Comparison of ENCODE assay signal across 14 cellular contexts in genomic region chr12:76123301-76124212, GRCh38. TPM values are rescaled to one million over a fixed set of nuclear protein-coding genes. Genes with fewer than 3 reads are reported as not detected.
DNase-seq lines count a peak whose midpoint lies in the region; ATAC-seq and TF ChIP-seq lines count a peak whose summit lies in the region.
"Had no signal": no experiment of that assay in that cellular context is flagged by ENCODE, and none has a peak within 500 bp of the region (broad histone marks: within the 10 kb centered on the region; RNA-seq: fewer than 3 reads in every experiment).

No MANE protein-coding gene starts in this region.

- H3K9me3 ChIP-seq in GM23248 (ENCODE audit: low read depth), result no peaks in the 10 kb centered on the region

- intact Hi-C loops in Right ventricle myocardium superior (cut with DNase I), result no loop called here
- intact Hi-C loops in lower leg skin (cut with DNase I; ENCODE audit: low total_unique reads), result no loop called here

- no peaks in the 10 kb centered on the region for H3K9me2 ChIP-seq in GM23248 (ENCODE audit: insufficient read depth)

- 15 to 20% methylated on average over 4 of the region's 4 CpGs for WGBS in GM23248 (ENCODE audit: low coverage in 1 of 2, low lambda C conversion rate in 2 of 2, missing lambda C conversion rate in 2 of 2), 2 experiments
- 36 to 45% methylated on average over 4 of the region's 4 CpGs for WGBS in lower leg skin, 2 donors

- TF ChIP-seq POLR2A in lower leg skin (IDR thresholded peaks at IDR 0.05), result no peak

- POLR2A ChIA-PET in RWPE1 (lab: Yijun Ruan, JAX; ENCODE audit: low non-redundant PET), result no interaction called here

- peak overlapping the region; percentile 39 for H2AFZ ChIP-seq in GM23248

- H3K4me2 ChIP-seq in GM23248 (ENCODE audit: unreplicated experiment), result peak overlapping the region; percentile 51

- TF ChIP-seq CTCF in RWPE1 (conservative IDR thresholded peaks at IDR 0.05; ENCODE audit: low read depth) (no peak), osteocyte (IDR thresholded peaks at IDR 0.05) (no peak), lower leg skin (IDR thresholded peaks at IDR 0.05) (no peak)

- no peaks in the 10 kb centered on the region for H3K27me3 Mint-ChIP-seq in osteocyte (ENCODE audit: unreplicated experiment)
- H3K27me3 Mint-ChIP-seq: stimulated activated naive CD8-positive, alpha-beta T cell treated with anti-CD3 and anti-CD28 coated beads, Interleukin-15, Interleukin-2, amounts not matched to agents 100 ng/mL and 50 ng/mL, for 24 hours had no signal

- no peaks in the 10 kb centered on the region for H4K20me1 ChIP-seq in GM23248 (ENCODE audit: insufficient read depth)

- peaks cover 23% of the 10 kb centered on the region for H3K4me1 ChIP-seq in GM23248 (ENCODE audit: insufficient read depth)

- in situ Hi-C loops in GM23248 (cut with MboI), result no loop called here

- H3F3A ChIP-seq in GM23248 (ENCODE audit: insufficient read depth), result peaks cover 18% of the 10 kb centered on the region

- DNase-seq in GM23248, result peak; percentile 77
- DNase-seq in RWPE1 (ENCODE audit: low spot score), result peak; percentile 15
- DNase-seq in epithelial cell of prostate (ENCODE audit: low read depth, low spot score), result no peak
- no peak for DNase-seq in osteocyte (ENCODE audit: extremely low spot score, unreplicated experiment)
- no peak for DNase-seq in stimulated activated CD4-positive, alpha-beta T cell treated with anti-CD3 and anti-CD28 coated beads, Interleukin-4, amount 100 ng/mL, for 4 hours
- DNase-seq in Right ventricle myocardium superior, result no peak
- no peak for DNase-seq in activated naive CD4-positive, alpha-beta T cell (lab: John Stamatoyannopoulos, UW)
- DNase-seq in lower leg skin (ENCODE audit: low spot score in 2 of 2), result no peak
- DNase-seq: activated CD4-positive, alpha-beta T cell treated with anti-CD3 and anti-CD28 coated beads for 1 hour; activated T-cell treated with anti-CD3 and anti-CD28 coated beads, Interleukin-2, amount 50 U/mL, for 48 hours; NCI-H526 had no signal

- H3K79me2 ChIP-seq in GM23248 (ENCODE audit: insufficient read depth), result no peaks in the 10 kb centered on the region

- H3K4me3 ChIP-seq in GM23248, result no peak overlapping the region
- no peak overlapping the region for H3K4me3 ChIP-seq in lower leg skin (ENCODE audit: low read depth, poor library complexity, severe bottlenecking)
- H3K4me3 ChIP-seq: SK-N-MC had no signal

- H3K27ac Mint-ChIP-seq in osteocyte (ENCODE audit: unreplicated experiment), result peak overlapping the region; percentile 3
- H3K27ac Mint-ChIP-seq: brain had no signal

- peaks cover 13% of the 10 kb centered on the region for H3K4me1 Mint-ChIP-seq in osteocyte (ENCODE audit: unreplicated experiment)
- H3K4me1 Mint-ChIP-seq: brain had no signal

- no peak overlapping the region for H3K9ac ChIP-seq in GM23248

- H3K27me3 ChIP-seq in GM23248 (replicated peaks; ENCODE audit: insufficient read depth), result no peaks in the 10 kb centered on the region

- CTCF ChIA-PET in RWPE1 (lab: Yijun Ruan, JAX), result interaction anchor here (0.6 kb wide), 1 partner anchor 106 kb away, joined by 4 read pairs; no protein-coding TSS in a partner anchor

- no peaks in the 10 kb centered on the region for H3K36me3 Mint-ChIP-seq in osteocyte (ENCODE audit: unreplicated experiment)
- H3K36me3 Mint-ChIP-seq: brain had no signal

- H3K4me3 Mint-ChIP-seq in osteocyte (ENCODE audit: unreplicated experiment), result no peak overlapping the region
- H3K4me3 Mint-ChIP-seq: brain; stimulated activated naive CD8-positive, alpha-beta T cell treated with anti-CD3 and anti-CD28 coated beads, Interleukin-15, Interleukin-2, amounts not matched to agents 100 ng/mL and 50 ng/mL, for 24 hours had no signal

- H3K27ac ChIP-seq in GM23248, result peak overlapping the region; percentile 44
- H3K27ac ChIP-seq in RWPE1, result no peak overlapping the region
- peak overlapping the region; percentile 51 for H3K27ac ChIP-seq in epithelial cell of prostate
- H3K27ac ChIP-seq: SK-N-MC had no signal

- H3K36me3 ChIP-seq in GM23248 (ENCODE audit: low read depth), result no peaks in the 10 kb centered on the region

- ATAC-seq in Right ventricle myocardium superior (ENCODE audit: poor library complexity), result no peak

- H3K9me3 Mint-ChIP-seq in osteocyte (ENCODE audit: unreplicated experiment), result no peaks in the 10 kb centered on the region
- H3K9me3 Mint-ChIP-seq: stimulated activated naive CD8-positive, alpha-beta T cell treated with anti-CD3 and anti-CD28 coated beads, Interleukin-15, Interleukin-2, amounts not matched to agents 100 ng/mL and 50 ng/mL, for 24 hours had no signal

RNA-seq across cellular contexts. Expression of gene NAP1L1, which starts 39.1 kb away (rescaled TPM):
- total RNA-seq in GM23248 (2014; rRNA removed; shearing (Covaris generic)), result 161 and 180 TPM in 2 replicates
- polyA plus RNA-seq in GM23248 (2016; fragmentation: Nextera tagmentation; extraction: Ambion mirVana), result 189 and 190 TPM in 2 replicates
- 542 and 552 TPM in 2 replicates for total RNA-seq in osteocyte
- 263 TPM for total RNA-seq in Right ventricle myocardium superior
- total RNA-seq in lower leg skin, result 100 to 1,000 TPM; 150 to 198 (median 179) TPM

Comparison
In these comparisons a context has a peak if more than half of its experiments do, and no peak if none do; other contexts are left out.
1. DNase-seq: peak in GM23248 (single experiment) and RWPE1 (single experiment); none in epithelial cell of prostate (single experiment), osteocyte (single experiment), stimulated activated CD4-positive, alpha-beta T cell treated with anti-CD3 and anti-CD28 coated beads, Interleukin-4, amount 100 ng/mL, for 4 hours (0 of 2), Right ventricle myocardium superior (single experiment), activated naive CD4-positive, alpha-beta T cell (0 of 4) and lower leg skin (0 of 2).